In the genomic region with DNA sequence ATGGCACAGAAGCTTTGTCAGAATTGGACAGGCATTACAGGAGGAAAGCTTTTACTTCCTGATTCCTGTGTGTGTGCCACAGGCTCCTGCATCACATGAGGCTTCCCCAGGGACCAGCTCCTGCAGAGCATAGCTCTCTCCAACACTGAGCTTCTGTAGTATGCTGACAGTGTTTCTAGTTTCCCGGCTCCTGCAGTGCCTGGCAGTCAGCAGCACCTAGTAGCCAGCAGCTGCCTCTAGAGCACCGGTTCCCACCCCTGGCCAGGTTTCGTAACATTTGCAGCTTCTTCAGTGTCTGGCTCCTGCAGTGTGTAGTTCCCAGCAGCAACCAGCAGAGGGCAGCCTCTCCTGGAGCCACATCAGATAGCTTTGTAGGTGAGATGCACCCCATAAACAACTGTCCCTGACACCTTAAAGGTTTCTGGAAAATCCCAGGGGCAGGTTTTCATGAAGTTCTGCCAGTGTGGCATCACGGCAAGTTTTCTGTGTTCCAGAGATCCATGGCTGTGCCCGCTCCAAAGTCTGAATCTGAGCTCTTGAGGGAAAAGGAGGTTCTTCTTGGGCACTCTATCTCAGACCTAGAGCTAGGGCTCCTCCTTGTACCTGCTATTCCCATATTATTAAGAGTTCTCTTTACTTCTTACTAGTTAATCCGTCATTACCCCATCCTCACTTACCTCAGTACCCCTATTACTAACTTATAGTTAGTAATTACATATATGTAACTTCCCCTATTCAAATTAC, we compare ENCODE assay signal across 8 cellular contexts. TPM values are rescaled to one million over a fixed set of nuclear protein-coding genes. Genes with fewer than 3 reads are reported as not detected.
DNase-seq lines count a peak whose midpoint lies in the region; ATAC-seq and TF ChIP-seq lines count a peak whose summit lies in the region.

No MANE protein-coding gene starts in this region.

- H3K4me1 Mint-ChIP-seq in HFFc6 (ENCODE audit: low read depth) (peaks cover 5% of the 10 kb centered on the region; the same call in 1 of the 2 replicates), progenitor cell of endocrine pancreas (ENCODE audit: low read depth) (peaks cover 2% of the 10 kb centered on the region)
- peaks cover 12% of the 10 kb centered on the region for H3K4me1 Mint-ChIP-seq in activated naive CD8-positive, alpha-beta T cell treated with anti-CD3 and anti-CD28 coated beads for 36 hours

- H3K36me3 Mint-ChIP-seq in HFFc6 (ENCODE audit: low read depth) = no peaks in the 10 kb centered on the region
- H3K36me3 Mint-ChIP-seq in activated naive CD8-positive, alpha-beta T cell treated with anti-CD3 and anti-CD28 coated beads for 36 hours = peaks cover 2% of the 10 kb centered on the region
- H3K36me3 Mint-ChIP-seq in progenitor cell of endocrine pancreas (ENCODE audit: insufficient read depth) = peaks cover 3% of the 10 kb centered on the region

- H3K27ac Mint-ChIP-seq in HFFc6 (no peak overlapping the region), progenitor cell of endocrine pancreas (peak overlapping the region; percentile 76)
- H3K27ac Mint-ChIP-seq in activated naive CD8-positive, alpha-beta T cell treated with anti-CD3 and anti-CD28 coated beads for 36 hours = no peak overlapping the region

- TF ChIP-seq CTCF in GM12864 (IDR thresholded peaks at IDR 0.05; ENCODE audit: low read depth, low read length, missing control alignments) (peak; percentile 100), HFFc6 (IDR thresholded peaks at IDR 0.05) (peak; percentile 99), progenitor cell of endocrine pancreas (IDR thresholded peaks at IDR 0.05; ENCODE audit: unreplicated experiment) (peak; percentile 98)

- peak; percentile 93 for ATAC-seq in Right ventricle myocardium superior (ENCODE audit: poor library complexity)

- intact Hi-C loops in Right ventricle myocardium superior (cut with DNase I) = no loop called here

- DNase-seq in GM12864 (ENCODE audit: low read depth) (peak; percentile 70), HFFc6 (peak; percentile 70), NAMALWA (ENCODE audit: low spot score) (peak; percentile 95), SK-N-MC (ENCODE audit: low read depth, low spot score) (peak; percentile 81), Right ventricle myocardium superior (peak; percentile 87), progenitor cell of endocrine pancreas (ENCODE audit: low spot score, unreplicated experiment) (peak; percentile 79), ureter (ENCODE audit: low spot score) (peak; percentile 82)
- peak; percentile 81 for DNase-seq in activated naive CD8-positive, alpha-beta T cell treated with anti-CD3 and anti-CD28 coated beads for 36 hours

- H3K36me3 ChIP-seq in SK-N-MC (ENCODE audit: insufficient read depth, low read length) = no peaks in the 10 kb centered on the region

- H3K27me3 Mint-ChIP-seq in HFFc6 (ENCODE audit: insufficient read depth) (peaks cover 6% of the 10 kb centered on the region), progenitor cell of endocrine pancreas (peaks cover 14% of the 10 kb centered on the region)
- peaks cover 9% of the 10 kb centered on the region for H3K27me3 Mint-ChIP-seq in activated naive CD8-positive, alpha-beta T cell treated with anti-CD3 and anti-CD28 coated beads for 36 hours

- H3K4me3 ChIP-seq in GM12864 (ENCODE audit: low read depth, low read length) (no peak overlapping the region), SK-N-MC (peak overlapping the region; percentile 70)

- no peaks in the 10 kb centered on the region for H3K9me3 ChIP-seq in SK-N-MC (ENCODE audit: low read depth, low read length)

- H3K9me3 Mint-ChIP-seq in HFFc6 (no peaks in the 10 kb centered on the region), progenitor cell of endocrine pancreas (ENCODE audit: low read depth) (peaks cover 4% of the 10 kb centered on the region)
- H3K9me3 Mint-ChIP-seq in activated naive CD8-positive, alpha-beta T cell treated with anti-CD3 and anti-CD28 coated beads for 36 hours = no peaks in the 10 kb centered on the region

- peak overlapping the region; percentile 14; the same call in 1 of the 2 replicates for H3K27ac ChIP-seq in SK-N-MC

- H3K9ac ChIP-seq in SK-N-MC (ENCODE audit: insufficient read length) = no peak overlapping the region

- H3K4me3 Mint-ChIP-seq in HFFc6 (no peak overlapping the region), progenitor cell of endocrine pancreas (ENCODE audit: low read depth) (no peak overlapping the region)
- no peak overlapping the region for H3K4me3 Mint-ChIP-seq in activated naive CD8-positive, alpha-beta T cell treated with anti-CD3 and anti-CD28 coated beads for 36 hours

RNA-seq across cellular contexts. Expression of a gene that starts 5.7 kb away (rescaled TPM):
- 100 to 1,000 TPM; 116 to 151 (median 141) TPM for total RNA-seq in HFFc6 (2021; fragmentation: NEBNext Ultra II Directional; extraction: Animal tissue kit (Norgen Biotek cat#: 25700))
- total RNA-seq in activated naive CD8-positive, alpha-beta T cell treated with anti-CD3 and anti-CD28 coated beads for 36 hours = 100 to 1,000 TPM; 289 to 291 TPM
- total RNA-seq in Right ventricle myocardium superior (41.4 TPM), progenitor cell of endocrine pancreas (205 and 230 TPM in 2 replicates), ureter (120 TPM)
